ENCODE assay signal across 15 cellular contexts in genomic region chr11:15711311-15711710, GRCh38.
DNase-seq lines count a peak whose midpoint lies in the region; ATAC-seq and TF ChIP-seq lines count a peak whose summit lies in the region.
"Had no signal": no experiment of that assay in that cellular context is flagged by ENCODE, and none has a peak within 500 bp of the region (broad histone marks: within the 10 kb centered on the region; RNA-seq: fewer than 3 reads in every experiment).

No MANE protein-coding gene starts in this region.

- no peaks in the 10 kb centered on the region for H3K36me3 ChIP-seq in GM23338 (ENCODE audit: insufficient read depth)
- H3K36me3 ChIP-seq: BLaER1 treated with 17β-estradiol and CSF1 and Interleukin-3, amounts not matched to agents 10 nM and 100 nM had no signal

- H3K4me1 Mint-ChIP-seq in GM23338 (peaks cover 29% of the 10 kb centered on the region), WTC11 (peaks cover 39% of the 10 kb centered on the region), nephron progenitor cell (peaks cover 23% of the 10 kb centered on the region)

- H3K27ac Mint-ChIP-seq in GM23338: no peak overlapping the region
- H3K27ac Mint-ChIP-seq in WTC11: no peak overlapping the region; the same call in 1 of the 2 replicates
- peak overlapping the region; percentile 53 for H3K27ac Mint-ChIP-seq in nephron progenitor cell

- peaks cover 11% of the 10 kb centered on the region for H3K27me3 Mint-ChIP-seq in GM23338 (ENCODE audit: insufficient read depth, low read depth, poor library complexity)
- peaks cover 67% of the 10 kb centered on the region for H3K27me3 Mint-ChIP-seq in WTC11 (ENCODE audit: low read depth)
- no peaks in the 10 kb centered on the region for H3K27me3 Mint-ChIP-seq in nephron progenitor cell (ENCODE audit: low read depth, poor library complexity)

- no peaks in the 10 kb centered on the region for H3K36me3 Mint-ChIP-seq in GM23338 (ENCODE audit: low read depth)
- H3K36me3 Mint-ChIP-seq in WTC11: 0 out of 2 replicates have a peak, but pooled peaks cover 3% of the 10 kb centered on the region
- no peaks in the 10 kb centered on the region for H3K36me3 Mint-ChIP-seq in nephron progenitor cell (ENCODE audit: low read depth)

- H3K27ac ChIP-seq in GM23338 (ENCODE audit: low read depth): no peak overlapping the region
- H3K27ac ChIP-seq: BLaER1 treated with 17β-estradiol and CSF1 and Interleukin-3, amounts not matched to agents 10 nM and 100 nM had no signal

- H3K4me3 Mint-ChIP-seq in GM23338 (0 out of 3 replicates have a peak overlapping the region, but pooled peaks have one; percentile 7), WTC11 (peak overlapping the region; percentile 34), nephron progenitor cell (no peak overlapping the region)

- H3K4me1 ChIP-seq in GM23338 (ENCODE audit: insufficient read depth): peaks cover 15% of the 10 kb centered on the region
- H3K4me1 ChIP-seq: BLaER1 treated with 17β-estradiol and CSF1 and Interleukin-3, amounts not matched to agents 10 nM and 100 nM had no signal

- H3K27me3 ChIP-seq in GM23338 (ENCODE audit: insufficient read depth): peaks cover 22% of the 10 kb centered on the region
- H3K27me3 ChIP-seq: BLaER1 treated with 17β-estradiol and CSF1 and Interleukin-3, amounts not matched to agents 10 nM and 100 nM had no signal

- no peaks in the 10 kb centered on the region for H3K79me2 ChIP-seq in GM23338 (replicated peaks; ENCODE audit: insufficient read depth)

- CTCF ChIA-PET in WTC11 (lab: Charles Lee): interaction anchor here (0.9 kb wide), 1 partner anchor 13 kb away, joined by 3 read pairs; no protein-coding TSS in a partner anchor

- POLR2A ChIA-PET in WTC11 (lab: Charles Lee): no interaction called here

- peaks cover 7% of the 10 kb centered on the region; the same call in 1 of the 2 replicates for H3K9me2 ChIP-seq in GM23338 (ENCODE audit: insufficient read depth)

- DNase-seq in GM23338 (ENCODE audit: low spot score) (peak; percentile 75), WTC11 (ENCODE audit: low spot score) (peak; percentile 37), iPS DF 19.7 (ENCODE audit: low read depth, low spot score) (peak; percentile 56), nephron progenitor cell (no peak), NAMALWA (ENCODE audit: low spot score) (no peak), LoVo (ENCODE audit: low spot score) (no peak), NCI-H2029 (lab: John Stamatoyannopoulos, UW) (no peak)
- DNase-seq: HCEC 1CT, KBM-7, NCI-H1092, NCI-H1694, NCI-H510A, SHP77 treated with DMSO at 0.1 percent for 48 hours had no signal

- no peak overlapping the region for H2AFZ ChIP-seq in GM23338

- no peaks in the 10 kb centered on the region; the same call in 2 of the 3 replicates for H3K9me3 Mint-ChIP-seq in GM23338
- H3K9me3 Mint-ChIP-seq in WTC11: peaks cover 21% of the 10 kb centered on the region
- H3K9me3 Mint-ChIP-seq in nephron progenitor cell: no peaks in the 10 kb centered on the region

- H3K4me3 ChIP-seq in GM23338: peak overlapping the region; percentile 28; the same call in 1 of the 2 replicates
- H3K4me3 ChIP-seq: BLaER1 treated with 17β-estradiol and CSF1 and Interleukin-3, amounts not matched to agents 10 nM and 100 nM had no signal

- H3F3A ChIP-seq in GM23338 (replicated peaks; ENCODE audit: low read depth): 0 out of 2 replicates have a peak, but pooled peaks cover 3% of the 10 kb centered on the region

- peak; percentile 88 for ATAC-seq in GM23338
- ATAC-seq in WTC11: peak; percentile 82
- ATAC-seq in GM18873 (IDR thresholded peaks at IDR 0.05; ENCODE audit: low FRiP score, unreplicated experiment): no peak

- H4K20me1 ChIP-seq in GM23338 (replicated peaks; ENCODE audit: insufficient read depth): no peaks in the 10 kb centered on the region
- H4K20me1 ChIP-seq: BLaER1 treated with 17β-estradiol and CSF1 and Interleukin-3, amounts not matched to agents 10 nM and 100 nM had no signal

- TF ChIP-seq CTCF in GM23338 (conservative IDR thresholded peaks at IDR 0.05; ENCODE audit: low read depth in 2 of 2) (no peak), WTC11 (IDR thresholded peaks at IDR 0.05) (no peak), nephron progenitor cell (IDR thresholded peaks at IDR 0.05) (no peak)

- peak overlapping the region; percentile 70 for H3K4me2 ChIP-seq in GM23338
- H3K4me2 ChIP-seq: BLaER1 treated with 17β-estradiol and CSF1 and Interleukin-3, amounts not matched to agents 10 nM and 100 nM had no signal

TF ChIP-seq in WTC11, 78 proteins besides CTCF, POLR2A, EP300 and RAD21:
- TF ChIP-seq ATF1 (CRISPR knock-in tag; IDR thresholded peaks at IDR 0.05): no peak
- TF ChIP-seq, protein P1, sequence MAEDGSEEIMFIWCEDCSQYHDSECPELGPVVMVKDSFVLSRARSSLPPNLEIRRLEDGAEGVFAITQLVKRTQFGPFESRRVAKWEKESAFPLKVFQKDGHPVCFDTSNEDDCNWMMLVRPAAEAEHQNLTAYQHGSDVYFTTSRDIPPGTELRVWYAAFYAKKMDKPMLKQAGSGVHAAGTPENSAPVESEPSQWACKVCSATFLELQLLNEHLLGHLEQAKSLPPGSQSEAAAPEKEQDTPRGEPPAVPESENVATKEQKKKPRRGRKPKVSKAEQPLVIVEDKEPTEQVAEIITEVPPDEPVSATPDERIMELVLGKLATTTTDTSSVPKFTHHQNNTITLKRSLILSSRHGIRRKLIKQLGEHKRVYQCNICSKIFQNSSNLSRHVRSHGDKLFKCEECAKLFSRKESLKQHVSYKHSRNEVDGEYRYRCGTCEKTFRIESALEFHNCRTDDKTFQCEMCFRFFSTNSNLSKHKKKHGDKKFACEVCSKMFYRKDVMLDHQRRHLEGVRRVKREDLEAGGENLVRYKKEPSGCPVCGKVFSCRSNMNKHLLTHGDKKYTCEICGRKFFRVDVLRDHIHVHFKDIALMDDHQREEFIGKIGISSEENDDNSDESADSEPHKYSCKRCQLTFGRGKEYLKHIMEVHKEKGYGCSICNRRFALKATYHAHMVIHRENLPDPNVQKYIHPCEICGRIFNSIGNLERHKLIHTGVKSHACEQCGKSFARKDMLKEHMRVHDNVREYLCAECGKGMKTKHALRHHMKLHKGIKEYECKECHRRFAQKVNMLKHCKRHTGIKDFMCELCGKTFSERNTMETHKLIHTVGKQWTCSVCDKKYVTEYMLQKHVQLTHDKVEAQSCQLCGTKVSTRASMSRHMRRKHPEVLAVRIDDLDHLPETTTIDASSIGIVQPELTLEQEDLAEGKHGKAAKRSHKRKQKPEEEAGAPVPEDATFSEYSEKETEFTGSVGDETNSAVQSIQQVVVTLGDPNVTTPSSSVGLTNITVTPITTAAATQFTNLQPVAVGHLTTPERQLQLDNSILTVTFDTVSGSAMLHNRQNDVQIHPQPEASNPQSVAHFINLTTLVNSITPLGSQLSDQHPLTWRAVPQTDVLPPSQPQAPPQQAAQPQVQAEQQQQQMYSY (CRISPR knock-in tag; IDR thresholded peaks at IDR 0.05): peak; percentile 29; the same call in 1 of the 2 replicates

Comparison
In these comparisons a context has a peak if more than half of its experiments do, and no peak if none do; other contexts are left out.
1. DNase-seq: peak in GM23338 (single experiment), WTC11 (single experiment) and iPS DF 19.7 (single experiment); none in nephron progenitor cell (single experiment), NAMALWA (single experiment), LoVo (single experiment) and NCI-H2029 (single experiment).